In the genomic region with DNA sequence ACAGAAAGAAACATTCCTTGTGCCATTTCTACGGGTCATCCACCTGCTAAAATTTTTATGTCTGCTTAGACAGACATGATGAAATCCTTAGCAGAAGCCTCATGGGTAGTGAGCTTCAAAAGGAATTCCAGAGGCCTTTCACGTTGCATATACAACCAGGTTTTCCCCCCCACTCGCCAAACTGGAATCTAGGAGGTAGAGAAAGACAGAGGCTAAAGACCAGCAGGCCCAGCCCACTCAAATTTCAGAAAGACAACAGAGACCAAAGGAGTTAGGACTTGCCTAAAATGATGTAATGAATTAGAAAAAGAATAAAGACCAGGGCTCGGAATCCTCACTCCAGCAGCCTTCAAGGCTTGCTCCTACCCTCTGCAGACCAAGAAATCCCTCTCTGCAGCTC, we compare ENCODE assay signal across 9 cellular contexts. TPM values are rescaled to one million over a fixed set of nuclear protein-coding genes. Genes with fewer than 3 reads are reported as not detected.
DNase-seq lines count a peak whose midpoint lies in the region; ATAC-seq and TF ChIP-seq lines count a peak whose summit lies in the region.
"Had no signal": no experiment of that assay in that cellular context is flagged by ENCODE, and none has a peak within 500 bp of the region (broad histone marks: within the 10 kb centered on the region; RNA-seq: fewer than 3 reads in every experiment).

No MANE protein-coding gene starts in this region.

- WGBS in right cardiac atrium: 47% methylated on average over 4 of the region's 4 CpGs

- H3K4me1 Mint-ChIP-seq in WTC11: peaks cover 47% of the 10 kb centered on the region

- H3K27me3 ChIP-seq in DOHH2 (ENCODE audit: control insufficient read depth, low read length) (no peaks in the 10 kb centered on the region), right cardiac atrium (ENCODE audit: control insufficient read depth, insufficient read depth) (no peaks in the 10 kb centered on the region), gastrocnemius medialis (no peaks in the 10 kb centered on the region), BE2C (no peaks in the 10 kb centered on the region)

- peaks cover 97% of the 10 kb centered on the region for H3K79me2 ChIP-seq in DOHH2 (ENCODE audit: control insufficient read depth, low read length)

- H3K4me1 ChIP-seq in DOHH2 (ENCODE audit: control insufficient read depth, low read length) (peaks cover 73% of the 10 kb centered on the region), right cardiac atrium (ENCODE audit: control insufficient read depth, insufficient read depth, low read length) (peaks cover 53% of the 10 kb centered on the region), gastrocnemius medialis (peaks cover 83 to 87% of the 10 kb centered on the region in 2 donors), BE2C (peaks cover 27% of the 10 kb centered on the region)

- H3K9me2 ChIP-seq in DOHH2 (replicated peaks; ENCODE audit: control insufficient read depth, low read length): no peaks in the 10 kb centered on the region

- no peak overlapping the region for H3K4me3 ChIP-seq in DOHH2 (ENCODE audit: low read length)
- no peak overlapping the region for H3K4me3 ChIP-seq in right cardiac atrium (ENCODE audit: low read length)
- H3K4me3 ChIP-seq in gastrocnemius medialis: no peak overlapping the region
- no peak overlapping the region for H3K4me3 ChIP-seq in BE2C (ENCODE audit: low read depth, low read length)

- H3F3A ChIP-seq in DOHH2 (ENCODE audit: control insufficient read depth, insufficient read depth): peaks cover 18% of the 10 kb centered on the region; the same call in 1 of the 2 replicates

- no peak overlapping the region; the same call in 1 of the 2 replicates for H3K27ac ChIP-seq in DOHH2 (ENCODE audit: low read depth, low read length)
- H3K27ac ChIP-seq in right cardiac atrium (ENCODE audit: low read length): peak overlapping the region; percentile 98
- H3K27ac ChIP-seq in gastrocnemius medialis: peak overlapping the region; percentile 96 to 99 (median 99)

- TF ChIP-seq POLR2A in gastrocnemius medialis (IDR thresholded peaks at IDR 0.05): no peak

- H3K9me3 Mint-ChIP-seq in WTC11: no peaks in the 10 kb centered on the region

- no peaks in the 10 kb centered on the region for H3K27me3 Mint-ChIP-seq in WTC11 (ENCODE audit: low read depth)

- TF ChIP-seq CTCF in DOHH2 (IDR thresholded peaks at IDR 0.05; ENCODE audit: low read depth, low read length, poor library complexity, severe bottlenecking): no peak
- no peak for TF ChIP-seq CTCF in WTC11 (IDR thresholded peaks at IDR 0.05)
- TF ChIP-seq CTCF in gastrocnemius medialis (IDR thresholded peaks at IDR 0.05 in 4 of 5, conservative IDR thresholded peaks at IDR 0.05 in 1 of 5): no peak
- TF ChIP-seq CTCF in BE2C (IDR thresholded peaks at IDR 0.05; ENCODE audit: low read depth, low read length): no peak

- intact Hi-C loops in right cardiac atrium (cut with DNase I): no loop called here
- intact Hi-C loops in gastrocnemius medialis (cut with DNase I; ENCODE audit: low total_unique reads): no loop called here

- in situ Hi-C loops in gastrocnemius medialis (cut with MboI; ENCODE audit: low sequenced_read_pairs in 4 of 4): loop anchor here in 1 of 4 donors (25.0 kb wide), 1 partner anchor 771 kb away; a partner anchor contains a TSS

- DNase-seq in WTC11 (ENCODE audit: low spot score) (no peak), right cardiac atrium (no peak), gastrocnemius medialis (no peak), HT-29 (ENCODE audit: low spot score) (no peak), BE2C (no peak), nucleus accumbens (lab: John Stamatoyannopoulos, UW) (no peak)
- no peak for DNase-seq in activated effector memory CD4-positive, alpha-beta T cell treated with Interleukin-2 at 50 U/mL for 16 hours
- DNase-seq: NCI-H2171 had no signal

- POLR2A ChIA-PET in WTC11 (lab: Charles Lee): interaction anchor here (0.6 to 1.2 kb wide), 2 partner anchors 9 to 62 kb away, joined by 3 to 4 read pairs; a partner anchor contains a TSS

- H3K36me3 ChIP-seq in DOHH2 (ENCODE audit: control insufficient read depth, low read length): no peaks in the 10 kb centered on the region
- H3K36me3 ChIP-seq in gastrocnemius medialis: no peaks in the 10 kb centered on the region
- no peaks in the 10 kb centered on the region for H3K36me3 ChIP-seq in BE2C

- H3K9me3 ChIP-seq in DOHH2 (ENCODE audit: control insufficient read depth, insufficient read depth, low read length) (no peaks in the 10 kb centered on the region), right cardiac atrium (ENCODE audit: control insufficient read depth, low read length) (no peaks in the 10 kb centered on the region), gastrocnemius medialis (no peaks in the 10 kb centered on the region), BE2C (no peaks in the 10 kb centered on the region)

- peak; percentile 10; the same call in 1 of the 2 replicates for ATAC-seq in WTC11
- ATAC-seq in right cardiac atrium: no peak
- ATAC-seq in gastrocnemius medialis: no peak

- peak overlapping the region; percentile 71; the same call in 1 of the 2 replicates for H3K4me2 ChIP-seq in DOHH2 (ENCODE audit: low read length)

- CTCF ChIA-PET in WTC11 (lab: Charles Lee): interaction anchor here (0.8 to 1.3 kb wide), 2 partner anchors 28 to 68 kb away, joined by 4 to 5 read pairs; no protein-coding TSS in a partner anchor

- no peak overlapping the region for H3K4me3 Mint-ChIP-seq in WTC11

- peaks cover 12% of the 10 kb centered on the region; the same call in 1 of the 2 replicates for H4K20me1 ChIP-seq in DOHH2 (ENCODE audit: control insufficient read depth, insufficient read depth, low read depth, low read length)

- H3K27ac Mint-ChIP-seq in WTC11: peak overlapping the region; percentile 86; the same call in 1 of the 2 replicates

- H3K36me3 Mint-ChIP-seq in WTC11: no peaks in the 10 kb centered on the region

TF ChIP-seq in WTC11, 78 proteins besides CTCF, POLR2A, EP300 and RAD21 (continues in another document):
- TF ChIP-seq GTF2I (CRISPR knock-in tag; conservative IDR thresholded peaks at IDR 0.05) (no peak), JUN (CRISPR knock-in tag; IDR thresholded peaks at IDR 0.05) (no peak), PRRX2 (CRISPR knock-in tag; IDR thresholded peaks at IDR 0.05) (no peak), FOXJ3 (CRISPR knock-in tag; IDR thresholded peaks at IDR 0.05; ENCODE audit: borderline replicate concordance) (no peak), CREB1 (CRISPR knock-in tag; IDR thresholded peaks at IDR 0.05) (no peak), TP53 (CRISPR knock-in tag; IDR thresholded peaks at IDR 0.05) (no peak), GRHL2 (CRISPR knock-in tag; IDR thresholded peaks at IDR 0.05; ENCODE audit: insufficient replicate concordance, severe bottlenecking) (no peak), SMAD4 (CRISPR knock-in tag; IDR thresholded peaks at IDR 0.05) (no peak), HMGA2 (CRISPR knock-in tag; IDR thresholded peaks at IDR 0.05) (no peak), NR2C2 (CRISPR knock-in tag; IDR thresholded peaks at IDR 0.05) (no peak)
- TF ChIP-seq, protein P1, sequence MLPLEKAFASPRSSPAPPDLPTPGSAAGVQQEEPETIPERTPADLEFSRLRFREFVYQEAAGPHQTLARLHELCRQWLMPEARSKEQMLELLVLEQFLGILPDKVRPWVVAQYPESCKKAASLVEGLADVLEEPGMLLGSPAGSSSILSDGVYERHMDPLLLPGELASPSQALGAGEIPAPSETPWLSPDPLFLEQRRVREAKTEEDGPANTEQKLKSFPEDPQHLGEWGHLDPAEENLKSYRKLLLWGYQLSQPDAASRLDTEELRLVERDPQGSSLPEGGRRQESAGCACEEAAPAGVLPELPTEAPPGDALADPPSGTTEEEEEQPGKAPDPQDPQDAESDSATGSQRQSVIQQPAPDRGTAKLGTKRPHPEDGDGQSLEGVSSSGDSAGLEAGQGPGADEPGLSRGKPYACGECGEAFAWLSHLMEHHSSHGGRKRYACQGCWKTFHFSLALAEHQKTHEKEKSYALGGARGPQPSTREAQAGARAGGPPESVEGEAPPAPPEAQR (CRISPR knock-in tag; IDR thresholded peaks at IDR 0.05): no peak
- TF ChIP-seq, protein P2, sequence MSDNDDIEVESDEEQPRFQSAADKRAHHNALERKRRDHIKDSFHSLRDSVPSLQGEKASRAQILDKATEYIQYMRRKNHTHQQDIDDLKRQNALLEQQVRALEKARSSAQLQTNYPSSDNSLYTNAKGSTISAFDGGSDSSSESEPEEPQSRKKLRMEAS (CRISPR knock-in tag; IDR thresholded peaks at IDR 0.05): no peak

RNA-seq across cellular contexts. Expression of a gene that starts 9.2 kb away (rescaled TPM):
- total RNA-seq in WTC11 (2021) (19.1 to 20.2 TPM (median 19.8 TPM) in 3 replicates), right cardiac atrium (100 to 1,000 TPM in 1 of 4 donors, 10 to 100 TPM in 3; 44.0 to 137 (median 58.3) TPM), gastrocnemius medialis (10 to 100 TPM; 24.2 to 56.2 (median 42.7) TPM)
- polyA plus RNA-seq in right cardiac atrium: 24.7 TPM
- total RNA-seq in HT-29 (2014; rRNA removed; shearing (Covaris generic)): 14.6 and 16.9 TPM in 2 replicates
- polyA plus RNA-seq in BE2C (2012; ENCODE audit: insufficient read depth, insufficient read length, low read depth): 2.6 TPM
